Comparison of ENCODE assay signal across 21 cellular contexts in genomic region chr7:24408798-24409428, GRCh38.
"Had no signal": no experiment of that assay in that cellular context is flagged by ENCODE, and none has a peak within 500 bp of the region (broad histone marks: within the 10 kb centered on the region; RNA-seq: fewer than 3 reads in every experiment).

No MANE protein-coding gene starts in this region.

- H3K9me3 ChIP-seq: MG63 had no signal

- ATAC-seq: HepG2 had no signal

- DNase-seq: IMR-90, Karpas-422, KG1, MG63, NCI-H1092 treated with DMSO at 0.1 percent for 48 hours, NCI-H1436, NCI-H187, NCI-H2029, NCI-H2081 treated with DMSO at 0.1 percent for 48 hours, NCI-H2171, NCI-H226, NCI-H446 treated with DMSO at 0.1 percent for 48 hours, NCI-H510A treated with DMSO at 0.1 percent for 48 hours, NCI-H69, NCI-H774, Right ventricle myocardium superior, RPMI8226, SIG-M5 had no signal

- H3K4me3 ChIP-seq: MG63, SJSA1, SK-N-MC had no signal

- H3K27ac ChIP-seq: SJSA1, SK-N-MC had no signal

- H3K4me1 ChIP-seq: SJSA1 had no signal

- H3K27me3 ChIP-seq: MG63 had no signal

- H3K36me3 ChIP-seq: MG63, SJSA1 had no signal
